Comparison of ENCODE assay signal across 10 cellular contexts in genomic region chr10:13684252-13684791, GRCh38.
DNase-seq lines count a peak whose midpoint lies in the region; ATAC-seq and TF ChIP-seq lines count a peak whose summit lies in the region.
"Had no signal": no experiment of that assay in that cellular context is flagged by ENCODE, and none has a peak within 500 bp of the region (broad histone marks: within the 10 kb centered on the region; RNA-seq: fewer than 3 reads in every experiment).

No MANE protein-coding gene starts in this region.

- H3K9me3 ChIP-seq in effector memory CD4-positive, alpha-beta T cell (ENCODE audit: control insufficient read depth, low read length), result no peaks in the 10 kb centered on the region

- no peaks in the 10 kb centered on the region for H3K27me3 ChIP-seq in effector memory CD4-positive, alpha-beta T cell (replicated peaks; ENCODE audit: control insufficient read depth, insufficient read depth, low read length, poor library complexity, severe bottlenecking)

- no peak for ATAC-seq in HG03378 (IDR thresholded peaks at IDR 0.05; ENCODE audit: unreplicated experiment)
- ATAC-seq: HCT116 had no signal

- H3K27ac ChIP-seq in effector memory CD4-positive, alpha-beta T cell (ENCODE audit: insufficient read depth, low read length, poor library complexity, severe bottlenecking), result no peak overlapping the region

- TF ChIP-seq POLR2A in erythroblast (IDR thresholded peaks at IDR 0.05; ENCODE audit: low read length), result no peak

- H3K36me3 ChIP-seq in effector memory CD4-positive, alpha-beta T cell (ENCODE audit: control insufficient read depth, insufficient read depth, low read length), result no peaks in the 10 kb centered on the region

- DNase-seq in C1 segment of cervical spinal cord (lab: John Stamatoyannopoulos, UW), result peak in 12 of 14 donors; percentile 5 to 80 (median 28)
- peak; percentile 17 for DNase-seq in amniotic epithelial cell (ENCODE audit: low read depth)
- DNase-seq in cardiac septum (ENCODE audit: low spot score), result peak; percentile 87
- peak; percentile 93 for DNase-seq in posterior vena cava (ENCODE audit: low spot score)
- no peak for DNase-seq in effector memory CD4-positive, alpha-beta T cell
- DNase-seq in erythroblast (lab: John Stamatoyannopoulos, UW), result no peak
- no peak for DNase-seq in activated gamma-delta T cell (lab: John Stamatoyannopoulos, UW)
- DNase-seq: DND-41 had no signal

- H3K4me3 ChIP-seq in effector memory CD4-positive, alpha-beta T cell (ENCODE audit: insufficient read depth, low read depth, low read length, poor library complexity, severe bottlenecking), result no peak overlapping the region

- intact Hi-C loops in cardiac septum (cut with DNase I), result loop anchor here (2.0 kb wide), 1 partner anchor 22 kb away; no protein-coding TSS in a partner anchor
- intact Hi-C loops in posterior vena cava (cut with DNase I), result no loop called here

- no peaks in the 10 kb centered on the region for H3K4me1 ChIP-seq in effector memory CD4-positive, alpha-beta T cell (ENCODE audit: control insufficient read depth, insufficient read depth, low read length, poor library complexity, severe bottlenecking)

Comparison
In these comparisons a context has a peak if more than half of its experiments do, and no peak if none do; other contexts are left out.
1. DNase-seq: peak in C1 segment of cervical spinal cord (12 of 14), amniotic epithelial cell (single experiment), cardiac septum (single experiment) and posterior vena cava (single experiment); none in effector memory CD4-positive, alpha-beta T cell (0 of 3), erythroblast (0 of 2) and activated gamma-delta T cell (single experiment).